ENCODE assay signal across 8 cellular contexts in the genomic region with DNA sequence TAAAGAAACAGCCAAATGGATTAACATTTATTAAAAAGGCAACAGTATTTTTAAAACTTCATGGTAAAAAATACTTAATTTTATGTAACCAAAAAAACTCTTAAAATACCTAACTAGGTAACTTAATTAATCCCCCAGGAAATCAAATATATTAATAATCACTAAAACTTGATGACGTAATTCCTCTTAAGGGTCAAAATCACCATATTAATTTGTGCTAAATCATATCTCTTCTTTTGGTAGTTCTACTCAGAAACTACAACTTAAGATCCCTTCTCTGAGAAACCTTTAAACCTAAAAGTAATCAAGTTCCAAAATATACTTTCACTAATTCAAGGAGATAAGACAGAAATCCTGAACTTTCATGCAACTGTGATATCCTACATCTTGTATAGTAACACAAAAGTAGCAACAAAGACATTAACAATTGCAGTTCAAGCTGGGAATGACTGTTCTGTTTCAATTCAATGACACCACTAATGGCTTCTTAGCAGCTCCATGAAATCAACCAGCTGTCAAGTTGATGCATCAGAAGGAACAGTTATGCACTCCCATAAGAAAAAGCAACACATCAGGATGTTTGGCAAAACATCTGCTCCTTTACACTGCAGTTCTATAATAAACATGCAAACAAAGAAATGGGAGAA. TPM values are rescaled to one million over a fixed set of nuclear protein-coding genes. Genes with fewer than 3 reads are reported as not detected.
DNase-seq lines count a peak whose midpoint lies in the region; ATAC-seq and TF ChIP-seq lines count a peak whose summit lies in the region.

No MANE protein-coding gene starts in this region.

- no peak for TF ChIP-seq EP300 in sigmoid colon (IDR thresholded peaks at IDR 0.05)
- TF ChIP-seq EP300 in ovary (IDR thresholded peaks at IDR 0.05) = no peak

- H3K4me1 ChIP-seq in sigmoid colon = peaks cover 0 to 58% (median 48%) of the 10 kb centered on the region in 4 donors
- peaks cover 5% of the 10 kb centered on the region for H3K4me1 ChIP-seq in ovary (ENCODE audit: insufficient read depth)

- no peak for ATAC-seq in HG02870 (IDR thresholded peaks at IDR 0.05; ENCODE audit: unreplicated experiment)
- ATAC-seq in stimulated activated naive CD8-positive, alpha-beta T cell treated with anti-CD3 and anti-CD28 coated beads, Interleukin-15, Interleukin-2, amounts not matched to agents 100 U/mL and 50 U/mL, for 24 hours = no peak

- H3K36me3 Mint-ChIP-seq in HFFc6 (ENCODE audit: low read depth) = no peaks in the 10 kb centered on the region

- no peaks in the 10 kb centered on the region for H3K9me3 Mint-ChIP-seq in HFFc6

- H3K27ac Mint-ChIP-seq in HFFc6 = peak overlapping the region; percentile 36; the same call in 1 of the 2 replicates

- TF ChIP-seq CTCF in HFFc6 (IDR thresholded peaks at IDR 0.05) (no peak), epithelial cell of esophagus (IDR thresholded peaks at IDR 0.05; ENCODE audit: insufficient read depth, low read depth, low read length, missing control alignments) (no peak), sigmoid colon (IDR thresholded peaks at IDR 0.05) (no peak), ovary (IDR thresholded peaks at IDR 0.05) (no peak)

- H3K4me3 Mint-ChIP-seq in HFFc6 = peak overlapping the region; percentile 61

- no peak for DNase-seq in HFFc6
- DNase-seq in NCI-H69 (lab: John Stamatoyannopoulos, UW) = peak; percentile 88
- DNase-seq in epithelial cell of esophagus (ENCODE audit: low read depth) = peak; percentile 42
- no peak for DNase-seq in sigmoid colon
- no peak for DNase-seq in ovary
- DNase-seq in T-helper 2 cell = no peak
- no peak for DNase-seq in stimulated activated naive CD8-positive, alpha-beta T cell treated with anti-CD3 and anti-CD28 coated beads, Interleukin-15, Interleukin-2, amounts not matched to agents 100 U/mL and 50 U/mL, for 24 hours

- TF ChIP-seq POLR2A in sigmoid colon (IDR thresholded peaks at IDR 0.05) = no peak
- TF ChIP-seq POLR2A in ovary (IDR thresholded peaks at IDR 0.05) = no peak

- H3K9me3 ChIP-seq in sigmoid colon = no peaks in the 10 kb centered on the region
- H3K9me3 ChIP-seq in ovary = no peaks in the 10 kb centered on the region

- no peaks in the 10 kb centered on the region for H3K27me3 Mint-ChIP-seq in HFFc6 (ENCODE audit: insufficient read depth)

- 61 to 74% methylated on average over 1 of the region's 1 CpG for WGBS in sigmoid colon, 2 donors
- WGBS in ovary, 3 donors = 47 to 49% (median 49%) methylated on average over 1 of the region's 1 CpG

- H3K4me3 ChIP-seq in epithelial cell of esophagus (ENCODE audit: low read length) = no peak overlapping the region
- peak overlapping the region in 2 of 4 donors; percentile 75 to 94 for H3K4me3 ChIP-seq in sigmoid colon
- H3K4me3 ChIP-seq in ovary = no peak overlapping the region

- H3K36me3 ChIP-seq in sigmoid colon (no peaks in the 10 kb centered on the region), ovary (no peaks in the 10 kb centered on the region)

- intact Hi-C loops in sigmoid colon (cut with DNase I) (loop anchor here (5.0 to 10.0 kb wide), 3 partner anchors 185 to 648 kb away; partner anchors contain the start of genes CD302, TANC1 and WDSUB1), ovary (cut with DNase I) (no loop called here)

- peaks cover 34% of the 10 kb centered on the region for H3K4me1 Mint-ChIP-seq in HFFc6 (ENCODE audit: low read depth)

- H3K27ac ChIP-seq in sigmoid colon (peak overlapping the region; percentile 95 to 99 (median 98)), ovary (peak overlapping the region in 1 of 2 donors; percentile 35)

- no peaks in the 10 kb centered on the region for H3K27me3 ChIP-seq in sigmoid colon
- H3K27me3 ChIP-seq in ovary = no peaks in the 10 kb centered on the region

RNA-seq across cellular contexts. Expression of gene BAZ2B, which starts 4.0 kb away (rescaled TPM):
- total RNA-seq in HFFc6 (2021; fragmentation: NEBNext Ultra II Directional; extraction: Animal tissue kit (Norgen Biotek cat#: 25700)) = 10 to 100 TPM; 18.6 to 23.7 (median 19.2) TPM
- 100 to 1,000 TPM; 105 to 156 (median 145) TPM for total RNA-seq in sigmoid colon
- polyA plus RNA-seq in sigmoid colon = 10 to 100 TPM in 1 of 3 donors, 1 to 10 TPM in 2; 7.6 to 18.4 (median 9.0) TPM
- 100 to 1,000 TPM in 4 of 7 donors, 10 to 100 TPM in 3; 86.2 to 131 (median 107) TPM for total RNA-seq in ovary
- polyA plus RNA-seq in ovary = 10 to 100 TPM; 31.8 to 43.3 TPM

Comparison
In these comparisons a context has a peak if more than half of its experiments do, and no peak if none do; other contexts are left out.
1. DNase-seq: peak in NCI-H69 (single experiment) and epithelial cell of esophagus (single experiment); none in HFFc6 (single experiment), sigmoid colon (single experiment), ovary (0 of 5), T-helper 2 cell (0 of 5) and stimulated activated naive CD8-positive, alpha-beta T cell treated with anti-CD3 and anti-CD28 coated beads, Interleukin-15, Interleukin-2, amounts not matched to agents 100 U/mL and 50 U/mL, for 24 hours (single experiment).